5 cellular contexts compared by ENCODE assay signal in genomic region chr4:48440909-48441308, GRCh38. TPM values are rescaled to one million over a fixed set of nuclear protein-coding genes. Genes with fewer than 3 reads are reported as not detected.
"Had no signal": no experiment of that assay in that cellular context is flagged by ENCODE, and none has a peak within 500 bp of the region (broad histone marks: within the 10 kb centered on the region; RNA-seq: fewer than 3 reads in every experiment).

No MANE protein-coding gene starts in this region.

RNA-seq across cellular contexts. Expression of gene ZAR1, which starts 49.1 kb away (rescaled TPM):
- polyA plus RNA-seq: naive thymus-derived CD4-positive, alpha-beta T cell; neural cell; smooth muscle cell; stomach; urinary bladder had no signal
